1 cellular context compared by ENCODE assay signal in the genomic region with DNA sequence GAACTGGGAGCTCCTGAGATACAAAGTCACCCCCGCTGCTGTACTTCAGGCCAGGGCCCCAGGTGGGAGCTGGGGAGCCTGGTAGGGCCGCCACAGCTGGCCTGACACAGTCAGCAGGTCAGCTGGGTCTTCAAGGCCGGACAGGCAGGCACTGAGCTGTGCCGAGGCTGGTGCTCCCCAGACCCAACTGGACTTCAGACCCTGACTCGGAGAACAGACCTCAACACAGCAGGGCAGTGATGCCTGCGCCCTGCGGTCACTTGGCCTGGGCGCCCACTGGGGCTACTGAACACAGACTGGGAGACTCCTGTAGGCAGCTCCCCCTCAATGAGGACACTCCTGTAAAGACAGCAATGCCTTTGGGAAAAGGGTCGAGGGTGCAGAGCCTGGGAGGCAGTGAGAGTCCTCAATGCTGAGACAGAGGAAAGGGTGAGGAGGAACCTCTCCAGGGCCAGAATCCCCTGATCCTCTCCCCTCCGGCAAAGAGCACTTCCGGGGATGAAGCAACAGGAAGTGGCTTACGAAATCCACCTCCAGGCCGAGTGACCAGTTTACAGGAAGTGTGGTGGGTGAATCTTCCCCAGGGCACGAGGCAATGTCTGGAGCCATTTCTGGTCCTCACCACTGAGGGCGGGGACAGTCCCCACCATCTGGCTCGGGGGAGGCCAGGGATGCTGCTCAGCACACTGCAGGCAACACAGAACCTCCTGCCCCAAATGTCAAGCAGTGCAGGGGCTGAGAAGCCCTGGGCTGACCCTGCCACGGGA.
A peak's percentile ranks its signal among the peaks of the same experiment; 100 is the strongest.
TF ChIP-seq lines count a peak whose summit lies in the region.

No MANE protein-coding gene starts in this region.

TF ChIP-seq in K562, 482 proteins besides CTCF, POLR2A, EP300 and RAD21 (continued from another document and continues in another):
- TF ChIP-seq SMARCA4 (IDR thresholded peaks at IDR 0.05) (no peak; the same call in 1 of the 2 replicates), HMG20A (CRISPR knock-in tag; conservative IDR thresholded peaks at IDR 0.05) (no peak), NR4A1 (CRISPR knock-in tag; IDR thresholded peaks at IDR 0.05) (no peak), NR4A1 (tag; IDR thresholded peaks at IDR 0.05) (no peak), ZC3H4 (CRISPR knock-in tag; IDR thresholded peaks at IDR 0.05; ENCODE audit: borderline replicate concordance) (no peak), ZNF165 (CRISPR knock-in tag; IDR thresholded peaks at IDR 0.05; ENCODE audit: borderline replicate concordance) (no peak), ZNF124 (CRISPR knock-in tag; IDR thresholded peaks at IDR 0.05) (no peak), KLF13 (tag; IDR thresholded peaks at IDR 0.05; ENCODE audit: borderline replicate concordance, low read depth) (no peak), KLF10 (CRISPR knock-in tag; IDR thresholded peaks at IDR 0.05) (no peak), ZNF197 (CRISPR knock-in tag; IDR thresholded peaks at IDR 0.05; ENCODE audit: low read depth) (0 out of 2 replicates have a peak, but pooled peaks have one; percentile 31), ERF (CRISPR knock-in tag; IDR thresholded peaks at IDR 0.05) (no peak), SP2 (IDR thresholded peaks at IDR 0.05; ENCODE audit: extremely low read depth, low read depth, low read length, poor library complexity, severe bottlenecking) (no peak), CHD2 (IDR thresholded peaks at IDR 0.05; ENCODE audit: low read depth, low read length) (no peak), ZFP30 (CRISPR knock-in tag; IDR thresholded peaks at IDR 0.05; ENCODE audit: borderline replicate concordance) (no peak), CHD4 (IDR thresholded peaks at IDR 0.05; ENCODE audit: insufficient read depth, insufficient replicate concordance, low read depth, low read length, poor library complexity, severe bottlenecking) (no peak), ZNF644 (tag; IDR thresholded peaks at IDR 0.05; ENCODE audit: low read depth) (no peak), TBP (optimal IDR thresholded peaks at IDR 0.05; ENCODE audit: low read depth, low read length) (no peak), SP1 (CRISPR knock-in tag; IDR thresholded peaks at IDR 0.05) (no peak), SIN3A (IDR thresholded peaks at IDR 0.05; ENCODE audit: borderline replicate concordance in 2 of 2, control insufficient read depth in 1 of 2, low read depth in 2 of 2, low read length in 2 of 2) (no peak; a peak in 1 of 4 replicates), RBM17 (IDR thresholded peaks at IDR 0.05; ENCODE audit: borderline replicate concordance, low read depth, low read length) (no peak), HIVEP1 (CRISPR knock-in tag; IDR thresholded peaks at IDR 0.05) (no peak), L3MBTL2 (IDR thresholded peaks at IDR 0.05) (peak; percentile 87)
- TF ChIP-seq, protein P1, sequence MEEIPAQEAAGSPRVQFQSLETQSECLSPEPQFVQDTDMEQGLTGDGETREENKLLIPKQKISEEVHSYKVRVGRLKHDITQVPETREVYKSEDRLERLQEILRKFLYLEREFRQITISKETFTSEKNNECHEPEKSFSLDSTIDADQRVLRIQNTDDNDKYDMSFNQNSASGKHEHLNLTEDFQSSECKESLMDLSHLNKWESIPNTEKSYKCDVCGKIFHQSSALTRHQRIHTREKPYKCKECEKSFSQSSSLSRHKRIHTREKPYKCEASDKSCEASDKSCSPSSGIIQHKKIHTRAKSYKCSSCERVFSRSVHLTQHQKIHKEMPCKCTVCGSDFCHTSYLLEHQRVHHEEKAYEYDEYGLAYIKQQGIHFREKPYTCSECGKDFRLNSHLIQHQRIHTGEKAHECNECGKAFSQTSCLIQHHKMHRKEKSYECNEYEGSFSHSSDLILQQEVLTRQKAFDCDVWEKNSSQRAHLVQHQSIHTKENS (CRISPR knock-in tag; IDR thresholded peaks at IDR 0.05) = no peak
- TF ChIP-seq, protein P2, sequence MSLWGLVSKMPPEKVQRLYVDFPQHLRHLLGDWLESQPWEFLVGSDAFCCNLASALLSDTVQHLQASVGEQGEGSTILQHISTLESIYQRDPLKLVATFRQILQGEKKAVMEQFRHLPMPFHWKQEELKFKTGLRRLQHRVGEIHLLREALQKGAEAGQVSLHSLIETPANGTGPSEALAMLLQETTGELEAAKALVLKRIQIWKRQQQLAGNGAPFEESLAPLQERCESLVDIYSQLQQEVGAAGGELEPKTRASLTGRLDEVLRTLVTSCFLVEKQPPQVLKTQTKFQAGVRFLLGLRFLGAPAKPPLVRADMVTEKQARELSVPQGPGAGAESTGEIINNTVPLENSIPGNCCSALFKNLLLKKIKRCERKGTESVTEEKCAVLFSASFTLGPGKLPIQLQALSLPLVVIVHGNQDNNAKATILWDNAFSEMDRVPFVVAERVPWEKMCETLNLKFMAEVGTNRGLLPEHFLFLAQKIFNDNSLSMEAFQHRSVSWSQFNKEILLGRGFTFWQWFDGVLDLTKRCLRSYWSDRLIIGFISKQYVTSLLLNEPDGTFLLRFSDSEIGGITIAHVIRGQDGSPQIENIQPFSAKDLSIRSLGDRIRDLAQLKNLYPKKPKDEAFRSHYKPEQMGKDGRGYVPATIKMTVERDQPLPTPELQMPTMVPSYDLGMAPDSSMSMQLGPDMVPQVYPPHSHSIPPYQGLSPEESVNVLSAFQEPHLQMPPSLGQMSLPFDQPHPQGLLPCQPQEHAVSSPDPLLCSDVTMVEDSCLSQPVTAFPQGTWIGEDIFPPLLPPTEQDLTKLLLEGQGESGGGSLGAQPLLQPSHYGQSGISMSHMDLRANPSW (CRISPR knock-in tag; IDR thresholded peaks at IDR 0.05) = no peak
- TF ChIP-seq, protein P3, sequence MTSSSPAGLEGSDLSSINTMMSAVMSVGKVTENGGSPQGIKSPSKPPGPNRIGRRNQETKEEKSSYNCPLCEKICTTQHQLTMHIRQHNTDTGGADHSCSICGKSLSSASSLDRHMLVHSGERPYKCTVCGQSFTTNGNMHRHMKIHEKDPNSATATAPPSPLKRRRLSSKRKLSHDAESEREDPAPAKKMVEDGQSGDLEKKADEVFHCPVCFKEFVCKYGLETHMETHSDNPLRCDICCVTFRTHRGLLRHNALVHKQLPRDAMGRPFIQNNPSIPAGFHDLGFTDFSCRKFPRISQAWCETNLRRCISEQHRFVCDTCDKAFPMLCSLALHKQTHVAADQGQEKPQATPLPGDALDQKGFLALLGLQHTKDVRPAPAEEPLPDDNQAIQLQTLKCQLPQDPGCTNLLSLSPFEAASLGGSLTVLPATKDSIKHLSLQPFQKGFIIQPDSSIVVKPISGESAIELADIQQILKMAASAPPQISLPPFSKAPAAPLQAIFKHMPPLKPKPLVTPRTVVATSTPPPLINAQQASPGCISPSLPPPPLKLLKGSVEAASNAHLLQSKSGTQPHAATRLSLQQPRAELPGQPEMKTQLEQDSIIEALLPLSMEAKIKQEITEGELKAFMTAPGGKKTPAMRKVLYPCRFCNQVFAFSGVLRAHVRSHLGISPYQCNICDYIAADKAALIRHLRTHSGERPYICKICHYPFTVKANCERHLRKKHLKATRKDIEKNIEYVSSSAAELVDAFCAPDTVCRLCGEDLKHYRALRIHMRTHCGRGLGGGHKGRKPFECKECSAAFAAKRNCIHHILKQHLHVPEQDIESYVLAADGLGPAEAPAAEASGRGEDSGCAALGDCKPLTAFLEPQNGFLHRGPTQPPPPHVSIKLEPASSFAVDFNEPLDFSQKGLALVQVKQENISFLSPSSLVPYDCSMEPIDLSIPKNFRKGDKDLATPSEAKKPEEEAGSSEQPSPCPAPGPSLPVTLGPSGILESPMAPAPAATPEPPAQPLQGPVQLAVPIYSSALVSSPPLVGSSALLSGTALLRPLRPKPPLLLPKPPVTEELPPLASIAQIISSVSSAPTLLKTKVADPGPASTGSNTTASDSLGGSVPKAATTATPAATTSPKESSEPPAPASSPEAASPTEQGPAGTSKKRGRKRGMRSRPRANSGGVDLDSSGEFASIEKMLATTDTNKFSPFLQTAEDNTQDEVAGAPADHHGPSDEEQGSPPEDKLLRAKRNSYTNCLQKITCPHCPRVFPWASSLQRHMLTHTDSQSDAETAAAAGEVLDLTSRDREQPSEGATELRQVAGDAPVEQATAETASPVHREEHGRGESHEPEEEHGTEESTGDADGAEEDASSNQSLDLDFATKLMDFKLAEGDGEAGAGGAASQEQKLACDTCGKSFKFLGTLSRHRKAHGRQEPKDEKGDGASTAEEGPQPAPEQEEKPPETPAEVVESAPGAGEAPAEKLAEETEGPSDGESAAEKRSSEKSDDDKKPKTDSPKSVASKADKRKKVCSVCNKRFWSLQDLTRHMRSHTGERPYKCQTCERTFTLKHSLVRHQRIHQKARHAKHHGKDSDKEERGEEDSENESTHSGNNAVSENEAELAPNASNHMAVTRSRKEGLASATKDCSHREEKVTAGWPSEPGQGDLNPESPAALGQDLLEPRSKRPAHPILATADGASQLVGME (CRISPR knock-in tag; IDR thresholded peaks at IDR 0.05) = peak; percentile 85
- TF ChIP-seq, protein P4, sequence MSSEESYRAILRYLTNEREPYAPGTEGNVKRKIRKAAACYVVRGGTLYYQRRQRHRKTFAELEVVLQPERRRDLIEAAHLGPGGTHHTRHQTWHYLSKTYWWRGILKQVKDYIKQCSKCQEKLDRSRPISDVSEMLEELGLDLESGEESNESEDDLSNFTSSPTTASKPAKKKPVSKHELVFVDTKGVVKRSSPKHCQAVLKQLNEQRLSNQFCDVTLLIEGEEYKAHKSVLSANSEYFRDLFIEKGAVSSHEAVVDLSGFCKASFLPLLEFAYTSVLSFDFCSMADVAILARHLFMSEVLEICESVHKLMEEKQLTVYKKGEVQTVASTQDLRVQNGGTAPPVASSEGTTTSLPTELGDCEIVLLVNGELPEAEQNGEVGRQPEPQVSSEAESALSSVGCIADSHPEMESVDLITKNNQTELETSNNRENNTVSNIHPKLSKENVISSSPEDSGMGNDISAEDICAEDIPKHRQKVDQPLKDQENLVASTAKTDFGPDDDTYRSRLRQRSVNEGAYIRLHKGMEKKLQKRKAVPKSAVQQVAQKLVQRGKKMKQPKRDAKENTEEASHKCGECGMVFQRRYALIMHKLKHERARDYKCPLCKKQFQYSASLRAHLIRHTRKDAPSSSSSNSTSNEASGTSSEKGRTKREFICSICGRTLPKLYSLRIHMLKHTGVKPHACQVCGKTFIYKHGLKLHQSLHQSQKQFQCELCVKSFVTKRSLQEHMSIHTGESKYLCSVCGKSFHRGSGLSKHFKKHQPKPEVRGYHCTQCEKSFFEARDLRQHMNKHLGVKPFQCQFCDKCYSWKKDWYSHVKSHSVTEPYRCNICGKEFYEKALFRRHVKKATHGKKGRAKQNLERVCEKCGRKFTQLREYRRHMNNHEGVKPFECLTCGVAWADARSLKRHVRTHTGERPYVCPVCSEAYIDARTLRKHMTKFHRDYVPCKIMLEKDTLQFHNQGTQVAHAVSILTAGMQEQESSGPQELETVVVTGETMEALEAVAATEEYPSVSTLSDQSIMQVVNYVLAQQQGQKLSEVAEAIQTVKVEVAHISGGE (CRISPR knock-in tag; IDR thresholded peaks at IDR 0.05) = peak in 2 of 3 experiments; percentile 80 to 89; a peak in 4 of 6 replicates
- TF ChIP-seq, protein P5, sequence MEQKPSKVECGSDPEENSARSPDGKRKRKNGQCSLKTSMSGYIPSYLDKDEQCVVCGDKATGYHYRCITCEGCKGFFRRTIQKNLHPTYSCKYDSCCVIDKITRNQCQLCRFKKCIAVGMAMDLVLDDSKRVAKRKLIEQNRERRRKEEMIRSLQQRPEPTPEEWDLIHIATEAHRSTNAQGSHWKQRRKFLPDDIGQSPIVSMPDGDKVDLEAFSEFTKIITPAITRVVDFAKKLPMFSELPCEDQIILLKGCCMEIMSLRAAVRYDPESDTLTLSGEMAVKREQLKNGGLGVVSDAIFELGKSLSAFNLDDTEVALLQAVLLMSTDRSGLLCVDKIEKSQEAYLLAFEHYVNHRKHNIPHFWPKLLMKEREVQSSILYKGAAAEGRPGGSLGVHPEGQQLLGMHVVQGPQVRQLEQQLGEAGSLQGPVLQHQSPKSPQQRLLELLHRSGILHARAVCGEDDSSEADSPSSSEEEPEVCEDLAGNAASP (IDR thresholded peaks at IDR 0.05) = no peak
- TF ChIP-seq, protein P6, sequence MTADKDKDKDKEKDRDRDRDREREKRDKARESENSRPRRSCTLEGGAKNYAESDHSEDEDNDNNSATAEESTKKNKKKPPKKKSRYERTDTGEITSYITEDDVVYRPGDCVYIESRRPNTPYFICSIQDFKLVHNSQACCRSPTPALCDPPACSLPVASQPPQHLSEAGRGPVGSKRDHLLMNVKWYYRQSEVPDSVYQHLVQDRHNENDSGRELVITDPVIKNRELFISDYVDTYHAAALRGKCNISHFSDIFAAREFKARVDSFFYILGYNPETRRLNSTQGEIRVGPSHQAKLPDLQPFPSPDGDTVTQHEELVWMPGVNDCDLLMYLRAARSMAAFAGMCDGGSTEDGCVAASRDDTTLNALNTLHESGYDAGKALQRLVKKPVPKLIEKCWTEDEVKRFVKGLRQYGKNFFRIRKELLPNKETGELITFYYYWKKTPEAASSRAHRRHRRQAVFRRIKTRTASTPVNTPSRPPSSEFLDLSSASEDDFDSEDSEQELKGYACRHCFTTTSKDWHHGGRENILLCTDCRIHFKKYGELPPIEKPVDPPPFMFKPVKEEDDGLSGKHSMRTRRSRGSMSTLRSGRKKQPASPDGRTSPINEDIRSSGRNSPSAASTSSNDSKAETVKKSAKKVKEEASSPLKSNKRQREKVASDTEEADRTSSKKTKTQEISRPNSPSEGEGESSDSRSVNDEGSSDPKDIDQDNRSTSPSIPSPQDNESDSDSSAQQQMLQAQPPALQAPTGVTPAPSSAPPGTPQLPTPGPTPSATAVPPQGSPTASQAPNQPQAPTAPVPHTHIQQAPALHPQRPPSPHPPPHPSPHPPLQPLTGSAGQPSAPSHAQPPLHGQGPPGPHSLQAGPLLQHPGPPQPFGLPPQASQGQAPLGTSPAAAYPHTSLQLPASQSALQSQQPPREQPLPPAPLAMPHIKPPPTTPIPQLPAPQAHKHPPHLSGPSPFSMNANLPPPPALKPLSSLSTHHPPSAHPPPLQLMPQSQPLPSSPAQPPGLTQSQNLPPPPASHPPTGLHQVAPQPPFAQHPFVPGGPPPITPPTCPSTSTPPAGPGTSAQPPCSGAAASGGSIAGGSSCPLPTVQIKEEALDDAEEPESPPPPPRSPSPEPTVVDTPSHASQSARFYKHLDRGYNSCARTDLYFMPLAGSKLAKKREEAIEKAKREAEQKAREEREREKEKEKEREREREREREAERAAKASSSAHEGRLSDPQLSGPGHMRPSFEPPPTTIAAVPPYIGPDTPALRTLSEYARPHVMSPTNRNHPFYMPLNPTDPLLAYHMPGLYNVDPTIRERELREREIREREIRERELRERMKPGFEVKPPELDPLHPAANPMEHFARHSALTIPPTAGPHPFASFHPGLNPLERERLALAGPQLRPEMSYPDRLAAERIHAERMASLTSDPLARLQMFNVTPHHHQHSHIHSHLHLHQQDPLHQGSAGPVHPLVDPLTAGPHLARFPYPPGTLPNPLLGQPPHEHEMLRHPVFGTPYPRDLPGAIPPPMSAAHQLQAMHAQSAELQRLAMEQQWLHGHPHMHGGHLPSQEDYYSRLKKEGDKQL (CRISPR knock-in tag; IDR thresholded peaks at IDR 0.05; ENCODE audit: borderline replicate concordance) = no peak
- TF ChIP-seq, protein P7, sequence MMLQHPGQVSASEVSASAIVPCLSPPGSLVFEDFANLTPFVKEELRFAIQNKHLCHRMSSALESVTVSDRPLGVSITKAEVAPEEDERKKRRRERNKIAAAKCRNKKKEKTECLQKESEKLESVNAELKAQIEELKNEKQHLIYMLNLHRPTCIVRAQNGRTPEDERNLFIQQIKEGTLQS (IDR thresholded peaks at IDR 0.05) = peak; percentile 83
- TF ChIP-seq, protein P7 (CRISPR knock-in tag; conservative IDR thresholded peaks at IDR 0.05) = no peak
